In the genomic region with DNA sequence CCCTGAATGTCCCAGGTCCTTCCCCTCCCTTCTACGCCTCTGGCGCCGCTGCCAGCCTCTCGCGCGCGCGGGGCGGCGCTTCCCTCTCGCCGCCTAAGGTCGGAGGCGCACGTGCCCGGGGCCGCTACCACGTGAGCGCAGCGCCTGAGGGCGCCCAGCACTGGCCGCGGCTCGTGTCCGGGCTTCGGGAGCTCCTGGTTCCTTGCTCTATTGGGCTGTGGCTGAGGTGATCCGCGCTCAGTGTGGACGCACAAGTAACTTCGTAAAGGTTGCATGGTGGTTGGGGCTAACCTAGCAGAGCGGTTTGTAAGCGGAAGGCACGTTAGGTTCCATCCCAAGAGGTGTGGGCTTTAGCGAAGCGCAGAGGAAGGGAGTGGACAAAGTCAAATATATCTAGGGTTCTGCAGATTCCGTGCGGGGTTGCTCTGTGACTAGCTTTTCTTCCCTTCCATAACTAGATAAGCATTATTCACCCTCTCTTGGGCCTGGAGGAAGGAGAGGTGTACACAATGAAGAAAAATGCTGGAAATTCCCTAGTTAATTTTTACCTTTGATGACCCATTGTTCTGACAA, we compare ENCODE assay signal across 9 cellular contexts. TPM values are rescaled to one million over a fixed set of nuclear protein-coding genes. Genes with fewer than 3 reads are reported as not detected.
DNase-seq lines count a peak whose midpoint lies in the region; ATAC-seq, FAIRE-seq and TF ChIP-seq lines count a peak whose summit lies in the region.
"Had no signal": no experiment of that assay in that cellular context is flagged by ENCODE, and none has a peak within 500 bp of the region (broad histone marks: within the 10 kb centered on the region; RNA-seq: fewer than 3 reads in every experiment).

No MANE protein-coding gene starts in this region.

- H3K36me3 ChIP-seq in endodermal cell (ENCODE audit: control insufficient read depth, insufficient read depth, low read length) = no peaks in the 10 kb centered on the region
- no peaks in the 10 kb centered on the region for H3K36me3 ChIP-seq in urinary bladder (ENCODE audit: insufficient read depth)

- POLR2A ChIA-PET in activated CD8-positive, alpha-beta T cell treated with anti-CD3 and anti-CD28 coated beads for 36 hours (lab: Charles Lee) = no interaction called here
- POLR2A ChIA-PET in activated CD8-positive, alpha-beta T cell treated with anti-CD3 and anti-CD28 coated beads, Interleukin-2, amount 10 ng/mL, durations not matched to agents 7 days and 5 days (lab: Charles Lee) = no interaction called here

- peaks cover 70% of the 10 kb centered on the region for H3K27me3 ChIP-seq in endodermal cell (ENCODE audit: control insufficient read depth, insufficient read depth, low read length, poor library complexity, severe bottlenecking)

- H3K4me1 ChIP-seq in endodermal cell (ENCODE audit: control insufficient read depth, insufficient read depth, low read length) = no peaks in the 10 kb centered on the region
- H3K4me1 ChIP-seq in urinary bladder (ENCODE audit: insufficient read depth) = peaks cover 1% of the 10 kb centered on the region

- H3K36me3 Mint-ChIP-seq in activated CD8-positive, alpha-beta T cell treated with anti-CD3 and anti-CD28 coated beads for 36 hours (ENCODE audit: low read depth) = no peaks in the 10 kb centered on the region
- no peaks in the 10 kb centered on the region for H3K36me3 Mint-ChIP-seq in activated CD8-positive, alpha-beta T cell treated with anti-CD3 and anti-CD28 coated beads, Interleukin-2, amount 10 ng/mL, durations not matched to agents 7 days and 5 days (ENCODE audit: low read depth)
- H3K36me3 Mint-ChIP-seq in endodermal cell (ENCODE audit: low read depth) = no peaks in the 10 kb centered on the region

- no peak for TF ChIP-seq CTCF in activated CD8-positive, alpha-beta T cell treated with anti-CD3 and anti-CD28 coated beads for 36 hours (IDR thresholded peaks at IDR 0.05)
- TF ChIP-seq CTCF in endodermal cell (conservative IDR thresholded peaks at IDR 0.05) = no peak

- no peaks in the 10 kb centered on the region for H3K9me3 ChIP-seq in endodermal cell (ENCODE audit: control insufficient read depth, low read length)

- no peak overlapping the region for H3K27ac Mint-ChIP-seq in activated CD8-positive, alpha-beta T cell treated with anti-CD3 and anti-CD28 coated beads for 36 hours
- no peak overlapping the region for H3K27ac Mint-ChIP-seq in activated CD8-positive, alpha-beta T cell treated with anti-CD3 and anti-CD28 coated beads, Interleukin-2, amount 10 ng/mL, durations not matched to agents 7 days and 5 days
- no peak overlapping the region for H3K27ac Mint-ChIP-seq in endodermal cell

- peak; percentile 4 for DNase-seq in activated CD8-positive, alpha-beta T cell treated with anti-CD3 and anti-CD28 coated beads for 36 hours
- DNase-seq in activated CD8-positive, alpha-beta T cell treated with anti-CD3 and anti-CD28 coated beads, Interleukin-2, amount 10 ng/mL, durations not matched to agents 7 days and 5 days = no peak
- DNase-seq in endodermal cell (peak; percentile 86), lung microvascular endothelial cell (ENCODE audit: low read depth in 2 of 2) (peak; percentile 7 to 85), NCI-H446 (lab: John Stamatoyannopoulos, UW) (no peak), urothelium cell line (ENCODE audit: low spot score) (no peak), NCI-H1436 treated with DMSO at 0.1 percent for 48 hours (lab: John Stamatoyannopoulos, UW) (no peak)
- DNase-seq: OCI-M1 had no signal

- H3K4me3 ChIP-seq in endodermal cell (ENCODE audit: low read length) (peak overlapping the region; percentile 78), urinary bladder (ENCODE audit: low read depth, low read length) (peak overlapping the region; percentile 54)

- H3K9ac ChIP-seq in endodermal cell (ENCODE audit: extremely low read depth, low read length, poor library complexity, severe bottlenecking) = no peak overlapping the region

- H3K27ac ChIP-seq in endodermal cell (ENCODE audit: low read depth, low read length) (no peak overlapping the region), urinary bladder (ENCODE audit: low read depth) (no peak overlapping the region)

- WGBS in endodermal cell (ENCODE audit: insufficient coverage in 1 of 2, insufficient read length in 1 of 2), 2 experiments = 7 to 20% methylated on average over 2 to 37 of the region's 37 CpGs
- WGBS in urinary bladder = 9% methylated on average over 37 of the region's 37 CpGs

- no peak for ATAC-seq in activated CD8-positive, alpha-beta T cell treated with anti-CD3 and anti-CD28 coated beads for 36 hours
- ATAC-seq in activated CD8-positive, alpha-beta T cell treated with anti-CD3 and anti-CD28 coated beads, Interleukin-2, amount 10 ng/mL, durations not matched to agents 7 days and 5 days = no peak

- CTCF ChIA-PET in activated CD8-positive, alpha-beta T cell treated with anti-CD3 and anti-CD28 coated beads for 36 hours (lab: Charles Lee) = no interaction called here
- CTCF ChIA-PET in activated CD8-positive, alpha-beta T cell treated with anti-CD3 and anti-CD28 coated beads, Interleukin-2, amount 10 ng/mL, durations not matched to agents 7 days and 5 days (lab: Charles Lee) = no interaction called here

- no peak for FAIRE-seq in urothelium cell line (lab: Jason Lieb, UNC)

- intact Hi-C loops in activated CD8-positive, alpha-beta T cell treated with anti-CD3 and anti-CD28 coated beads for 36 hours (cut with micrococcal nuclease) = no loop called here

- H3K4me1 Mint-ChIP-seq in activated CD8-positive, alpha-beta T cell treated with anti-CD3 and anti-CD28 coated beads for 36 hours (ENCODE audit: low read depth) = no peaks in the 10 kb centered on the region
- H3K4me1 Mint-ChIP-seq in activated CD8-positive, alpha-beta T cell treated with anti-CD3 and anti-CD28 coated beads, Interleukin-2, amount 10 ng/mL, durations not matched to agents 7 days and 5 days (ENCODE audit: low read depth) = peaks cover 13% of the 10 kb centered on the region
- peaks cover 21% of the 10 kb centered on the region for H3K4me1 Mint-ChIP-seq in endodermal cell

- H3K4me3 Mint-ChIP-seq in activated CD8-positive, alpha-beta T cell treated with anti-CD3 and anti-CD28 coated beads for 36 hours = no peak overlapping the region
- H3K4me3 Mint-ChIP-seq in activated CD8-positive, alpha-beta T cell treated with anti-CD3 and anti-CD28 coated beads, Interleukin-2, amount 10 ng/mL, durations not matched to agents 7 days and 5 days = no peak overlapping the region
- peak overlapping the region; percentile 68 for H3K4me3 Mint-ChIP-seq in endodermal cell

- no peaks in the 10 kb centered on the region for H3K9me3 Mint-ChIP-seq in activated CD8-positive, alpha-beta T cell treated with anti-CD3 and anti-CD28 coated beads for 36 hours
- no peaks in the 10 kb centered on the region for H3K9me3 Mint-ChIP-seq in activated CD8-positive, alpha-beta T cell treated with anti-CD3 and anti-CD28 coated beads, Interleukin-2, amount 10 ng/mL, durations not matched to agents 7 days and 5 days (ENCODE audit: insufficient read depth)
- H3K9me3 Mint-ChIP-seq in endodermal cell = no peaks in the 10 kb centered on the region

- H3K27me3 Mint-ChIP-seq in activated CD8-positive, alpha-beta T cell treated with anti-CD3 and anti-CD28 coated beads for 36 hours = peaks cover 44% of the 10 kb centered on the region
- H3K27me3 Mint-ChIP-seq in activated CD8-positive, alpha-beta T cell treated with anti-CD3 and anti-CD28 coated beads, Interleukin-2, amount 10 ng/mL, durations not matched to agents 7 days and 5 days (ENCODE audit: low read depth) = peaks cover 40% of the 10 kb centered on the region
- H3K27me3 Mint-ChIP-seq in endodermal cell (ENCODE audit: insufficient read depth) = peaks cover 52% of the 10 kb centered on the region

RNA-seq across cellular contexts. Expression of a gene that starts 1.8 kb away (rescaled TPM):
- not detected for total RNA-seq in activated CD8-positive, alpha-beta T cell treated with anti-CD3 and anti-CD28 coated beads for 36 hours
- not detected for total RNA-seq in activated CD8-positive, alpha-beta T cell treated with anti-CD3 and anti-CD28 coated beads, Interleukin-2, amount 10 ng/mL, durations not matched to agents 7 days and 5 days
- total RNA-seq in endodermal cell (1 to 10 TPM in 1 of 2 donors, under 1 TPM in 1; 0.18 to 3.8 TPM), lung microvascular endothelial cell (13.1 and 37.7 TPM in 2 replicates), urinary bladder (7.6 TPM)
- 0.25 TPM for polyA plus RNA-seq in endodermal cell (2013, experiment 1 of 2)
- 0.29 TPM for polyA plus RNA-seq in endodermal cell (2013, experiment 2 of 2)
- 2.4 TPM for polyA plus RNA-seq in urinary bladder

Comparison
In these comparisons a context has a peak if more than half of its experiments do, and no peak if none do; other contexts are left out.
1. DNase-seq: peak in activated CD8-positive, alpha-beta T cell treated with anti-CD3 and anti-CD28 coated beads for 36 hours (single experiment), endodermal cell (single experiment) and lung microvascular endothelial cell (2 of 2); none in activated CD8-positive, alpha-beta T cell treated with anti-CD3 and anti-CD28 coated beads, Interleukin-2, amount 10 ng/mL, durations not matched to agents 7 days and 5 days (single experiment), NCI-H446 (0 of 2), urothelium cell line (single experiment) and NCI-H1436 treated with DMSO at 0.1 percent for 48 hours (single experiment).